In genomic region chr15:70142322-70143191, GRCh38 we compare ENCODE assay signal across 9 cellular contexts. TPM values are rescaled to one million over a fixed set of nuclear protein-coding genes. Genes with fewer than 3 reads are reported as not detected.
DNase-seq lines count a peak whose midpoint lies in the region; ATAC-seq and TF ChIP-seq lines count a peak whose summit lies in the region.
"Had no signal": no experiment of that assay in that cellular context is flagged by ENCODE, and none has a peak within 500 bp of the region (broad histone marks: within the 10 kb centered on the region; RNA-seq: fewer than 3 reads in every experiment).

No MANE protein-coding gene starts in this region.

- peak overlapping the region; percentile 57 for H3K4me2 ChIP-seq in PC-9

- intact Hi-C loops in PC-9 (cut with micrococcal nuclease; ENCODE audit: unreplicated experiment), result no loop called here

- H3K27ac Mint-ChIP-seq in effector memory CD8-positive, alpha-beta T cell, result peak overlapping the region in 1 of 2 donors; percentile 26

- H4K20me1 ChIP-seq in PC-9 (ENCODE audit: insufficient read depth), result no peaks in the 10 kb centered on the region

- DNase-seq in Daoy (ENCODE audit: low read depth) (peak; percentile 77), PC-9 (peak; percentile 57 to 70), renal cortical epithelial cell (ENCODE audit: low read depth) (peak; percentile 58), inferior parietal cortex (ENCODE audit: extremely low spot score) (no peak), SHP77 treated with DMSO at 0.1 percent for 48 hours (lab: John Stamatoyannopoulos, UW) (no peak), HAP-1 (ENCODE audit: low spot score in 2 of 2) (no peak)
- no peak for DNase-seq in effector memory CD8-positive, alpha-beta T cell
- DNase-seq: naive thymus-derived CD8-positive, alpha-beta T cell had no signal

- H3K36me3 Mint-ChIP-seq in effector memory CD8-positive, alpha-beta T cell (ENCODE audit: insufficient read depth), result no peaks in the 10 kb centered on the region
- H3K36me3 Mint-ChIP-seq: naive thymus-derived CD8-positive, alpha-beta T cell had no signal

- POLR2A ChIA-PET in PC-9 (lab: Charles Lee; ENCODE audit: unreplicated experiment), result interaction anchor here (0.6 kb wide), 3 partner anchors 56 to 183 kb away, joined by 3 to 8 read pairs (median 6); no protein-coding TSS in a partner anchor

- peaks cover 9 to 63% of the 10 kb centered on the region in 2 donors for H3K27me3 Mint-ChIP-seq in effector memory CD8-positive, alpha-beta T cell

- no TSS peak for BruUV-seq in PC-9 (replicated peaks; lab: Mats Ljungman, UMichigan)

- H3K4me3 ChIP-seq in PC-9, result no peak overlapping the region
- H3K4me3 ChIP-seq in HAP-1, result no peak overlapping the region

- H3K9me2 ChIP-seq in PC-9 (ENCODE audit: insufficient read depth), result no peaks in the 10 kb centered on the region

- no peak for TF ChIP-seq CTCF in PC-9 (conservative IDR thresholded peaks at IDR 0.05)

- peak; percentile 18 for ATAC-seq in effector memory CD8-positive, alpha-beta T cell (replicated peaks)
- no peak for ATAC-seq in GM21367 (IDR thresholded peaks at IDR 0.05; ENCODE audit: unreplicated experiment)
- ATAC-seq: naive thymus-derived CD8-positive, alpha-beta T cell had no signal

- CTCF ChIA-PET in PC-9 (lab: Charles Lee), result no interaction called here

- no peaks in the 10 kb centered on the region for H3K79me2 ChIP-seq in PC-9 (ENCODE audit: low read depth)

- H3F3A ChIP-seq in PC-9 (ENCODE audit: insufficient read depth, low read depth), result peaks cover 19% of the 10 kb centered on the region; the same call in 1 of the 2 replicates

- peaks cover 17% of the 10 kb centered on the region for H3K4me1 ChIP-seq in PC-9 (replicated peaks; ENCODE audit: insufficient read depth)
- no peaks in the 10 kb centered on the region for H3K4me1 ChIP-seq in HAP-1

- in situ Hi-C loops in HAP-1 (cut with MboI; ENCODE audit: low sequenced_read_pairs), result no loop called here

- H3K27me3 ChIP-seq in PC-9 (ENCODE audit: insufficient read depth, low read depth) (no peaks in the 10 kb centered on the region), HAP-1 (ENCODE audit: low read depth) (no peaks in the 10 kb centered on the region)

- H3K36me3 ChIP-seq in PC-9 (ENCODE audit: low read depth) (no peaks in the 10 kb centered on the region), HAP-1 (replicated peaks) (no peaks in the 10 kb centered on the region)

- no peak overlapping the region; the same call in 1 of the 2 replicates for H2AFZ ChIP-seq in PC-9

- H3K9me3 ChIP-seq in PC-9 (ENCODE audit: insufficient read depth, low read depth) (no peaks in the 10 kb centered on the region), HAP-1 (no peaks in the 10 kb centered on the region)

- no peak overlapping the region for H3K4me3 Mint-ChIP-seq in effector memory CD8-positive, alpha-beta T cell

- no peaks in the 10 kb centered on the region for H3K9me3 Mint-ChIP-seq in effector memory CD8-positive, alpha-beta T cell
- H3K9me3 Mint-ChIP-seq: naive thymus-derived CD8-positive, alpha-beta T cell had no signal

- H3K27ac ChIP-seq in PC-9, result peak overlapping the region; percentile 62

- H3K4me1 Mint-ChIP-seq in effector memory CD8-positive, alpha-beta T cell (ENCODE audit: low read depth in 2 of 2), result peaks cover 16 to 28% of the 10 kb centered on the region in 2 donors

RNA-seq across cellular contexts. Expression of gene TLE3, which starts 44.8 kb away (rescaled TPM):
- total RNA-seq in Daoy (2014; rRNA removed; shearing (Covaris generic)), result 43.9 and 46.0 TPM in 2 replicates
- 51.3 and 72.4 TPM in 2 replicates for total RNA-seq in PC-9 (2021)
- total RNA-seq in renal cortical epithelial cell, result 12.9 and 31.4 TPM in 2 replicates

Comparison
In these comparisons a context has a peak if more than half of its experiments do, and no peak if none do; other contexts are left out.
1. DNase-seq: peak in Daoy (single experiment), PC-9 (2 of 2) and renal cortical epithelial cell (single experiment); none in effector memory CD8-positive, alpha-beta T cell (0 of 3), inferior parietal cortex (single experiment), SHP77 treated with DMSO at 0.1 percent for 48 hours (single experiment) and HAP-1 (0 of 2).